Comparison of ENCODE assay signal across 8 cellular contexts in the genomic region with DNA sequence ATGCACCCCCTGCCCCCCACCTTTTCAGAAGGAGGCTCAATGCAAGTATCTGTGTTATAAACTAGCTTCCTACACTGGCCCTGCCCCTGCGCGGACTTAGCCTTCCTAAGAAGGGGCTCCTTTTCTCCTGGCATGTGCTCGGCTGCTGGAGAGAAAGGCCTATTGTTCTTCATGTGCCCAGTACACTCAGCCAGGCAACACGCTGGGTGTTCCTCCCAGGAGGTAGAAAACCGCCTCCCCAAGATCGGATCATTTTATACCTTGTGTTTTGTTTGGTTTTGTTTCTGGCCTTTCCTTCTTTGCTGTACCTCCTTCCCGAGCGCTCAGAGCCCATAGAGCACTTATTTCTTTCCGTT.
A peak's percentile ranks its signal among the peaks of the same experiment; 100 is the strongest.
DNase-seq lines count a peak whose midpoint lies in the region; ATAC-seq and TF ChIP-seq lines count a peak whose summit lies in the region.

No MANE protein-coding gene starts in this region.

- H3K4me3 ChIP-seq in DND-41 (ENCODE audit: low read depth in 1 of 2, low read length in 2 of 2): no peak overlapping the region
- no peak overlapping the region for H3K4me3 ChIP-seq in OCI-LY3 (ENCODE audit: low read length)

- H3K27ac ChIP-seq in DND-41 (ENCODE audit: low read length): no peak overlapping the region
- H3K27ac ChIP-seq in OCI-LY3 (ENCODE audit: low read length): no peak overlapping the region

- H3K27me3 ChIP-seq in DND-41 (ENCODE audit: insufficient read depth, low read length, poor library complexity) (no peaks in the 10 kb centered on the region), OCI-LY3 (ENCODE audit: low read depth, low read length) (no peaks in the 10 kb centered on the region)

- H3K27me3 Mint-ChIP-seq in nephron (ENCODE audit: low read depth): no peaks in the 10 kb centered on the region

- H3K4me2 ChIP-seq in DND-41 (ENCODE audit: insufficient read depth, low read length): no peak overlapping the region
- H3K4me2 ChIP-seq in OCI-LY3 (ENCODE audit: low read length): peak overlapping the region; percentile 75; the same call in 1 of the 2 replicates

- H3K9me3 ChIP-seq in DND-41 (ENCODE audit: insufficient read depth, low read length, severe bottlenecking) (no peaks in the 10 kb centered on the region), OCI-LY3 (ENCODE audit: insufficient read depth, low read length) (no peaks in the 10 kb centered on the region)

- no peaks in the 10 kb centered on the region for H4K20me1 ChIP-seq in DND-41 (ENCODE audit: insufficient read depth, low read length)
- no peaks in the 10 kb centered on the region for H4K20me1 ChIP-seq in OCI-LY3 (ENCODE audit: insufficient read depth, low read length)

- H2AFZ ChIP-seq in DND-41 (ENCODE audit: low read depth, low read length): peak overlapping the region; percentile 7; the same call in 1 of the 2 replicates
- peak overlapping the region; percentile 69 for H2AFZ ChIP-seq in OCI-LY3 (ENCODE audit: low read depth, low read length)

- H3K36me3 Mint-ChIP-seq in nephron (ENCODE audit: low read depth): no peaks in the 10 kb centered on the region

- no peak for ATAC-seq in DND-41 (ENCODE audit: insufficient read depth, low read depth)
- ATAC-seq in GM19452 (IDR thresholded peaks at IDR 0.05; ENCODE audit: unreplicated experiment): no peak
- no peak for ATAC-seq in GM18502 (IDR thresholded peaks at IDR 0.05; ENCODE audit: poor library complexity, unreplicated experiment)

- no peak for DNase-seq in DND-41
- peak; percentile 64 for DNase-seq in ecto neural progenitor cell (ENCODE audit: low spot score)
- DNase-seq in effector CD8-positive, alpha-beta T cell (lab: John Stamatoyannopoulos, UW): no peak
- no peak for DNase-seq in GM20000 (ENCODE audit: low spot score)

- no peaks in the 10 kb centered on the region for H3K36me3 ChIP-seq in DND-41 (ENCODE audit: insufficient read depth, low read length)
- H3K36me3 ChIP-seq in OCI-LY3 (replicated peaks; ENCODE audit: low read depth, low read length): no peaks in the 10 kb centered on the region

- TF ChIP-seq CTCF in DND-41 (IDR thresholded peaks at IDR 0.05; ENCODE audit: borderline replicate concordance, extremely low read depth, low read length, poor library complexity, severe bottlenecking) (no peak), OCI-LY3 (IDR thresholded peaks at IDR 0.05; ENCODE audit: low read depth, low read length) (no peak), nephron (IDR thresholded peaks at IDR 0.05; ENCODE audit: unreplicated experiment in 3 of 3) (no peak), GM20000 (IDR thresholded peaks at IDR 0.05; ENCODE audit: extremely low read depth, missing control alignments) (no peak)

- H3K4me1 ChIP-seq in DND-41 (ENCODE audit: insufficient read depth, low read length) (peaks cover 8% of the 10 kb centered on the region; the same call in 1 of the 2 replicates), OCI-LY3 (ENCODE audit: low read length) (peaks cover 31% of the 10 kb centered on the region)

- peaks cover 75% of the 10 kb centered on the region for H3K4me1 Mint-ChIP-seq in nephron

- H3K27ac Mint-ChIP-seq in nephron: peak overlapping the region; percentile 82 to 93 (median 91)

- H3K9ac ChIP-seq in DND-41 (ENCODE audit: low read depth, low read length) (no peak overlapping the region), OCI-LY3 (ENCODE audit: low read length) (no peak overlapping the region)

- no peaks in the 10 kb centered on the region for H3K79me2 ChIP-seq in DND-41 (ENCODE audit: insufficient read depth, low read length)
- H3K79me2 ChIP-seq in OCI-LY3 (ENCODE audit: low read length): no peaks in the 10 kb centered on the region

- no peaks in the 10 kb centered on the region for H3K9me3 Mint-ChIP-seq in nephron

- H3K4me3 Mint-ChIP-seq in nephron: peak overlapping the region in 2 of 3 experiments; percentile 6 to 18
